In genomic region chr18:9877655-9878014, GRCh38 we compare ENCODE assay signal across 2 cellular contexts.
TF ChIP-seq lines count a peak whose summit lies in the region.

No MANE protein-coding gene starts in this region.

TF ChIP-seq in IMR-90, 13 proteins besides CTCF, POLR2A, EP300 and RAD21:
- no peak for TF ChIP-seq ELK1 (IDR thresholded peaks at IDR 0.05; ENCODE audit: borderline replicate concordance, low read depth, low read length)
- TF ChIP-seq NFE2L2 (IDR thresholded peaks at IDR 0.05; ENCODE audit: low read depth, low read length) = no peak
- TF ChIP-seq MXI1 (IDR thresholded peaks at IDR 0.05; ENCODE audit: borderline replicate concordance, low read depth, low read length) = no peak
- TF ChIP-seq, protein P1, sequence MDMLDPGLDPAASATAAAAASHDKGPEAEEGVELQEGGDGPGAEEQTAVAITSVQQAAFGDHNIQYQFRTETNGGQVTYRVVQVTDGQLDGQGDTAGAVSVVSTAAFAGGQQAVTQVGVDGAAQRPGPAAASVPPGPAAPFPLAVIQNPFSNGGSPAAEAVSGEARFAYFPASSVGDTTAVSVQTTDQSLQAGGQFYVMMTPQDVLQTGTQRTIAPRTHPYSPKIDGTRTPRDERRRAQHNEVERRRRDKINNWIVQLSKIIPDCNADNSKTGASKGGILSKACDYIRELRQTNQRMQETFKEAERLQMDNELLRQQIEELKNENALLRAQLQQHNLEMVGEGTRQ (IDR thresholded peaks at IDR 0.05; ENCODE audit: low read depth, low read length) = no peak
- TF ChIP-seq RCOR1 (IDR thresholded peaks at IDR 0.05; ENCODE audit: insufficient replicate concordance, low read length) = no peak

TF ChIP-seq in endothelial cell of umbilical vein, 7 proteins besides CTCF, POLR2A, EP300 and RAD21:
- TF ChIP-seq GATA2 (IDR thresholded peaks at IDR 0.05; ENCODE audit: insufficient read depth, insufficient read length, low read depth, low read length) (no peak), JUN (IDR thresholded peaks at IDR 0.05; ENCODE audit: borderline replicate concordance, insufficient read depth, insufficient read length, low read depth) (no peak), EZH2 (IDR thresholded peaks at IDR 0.05; ENCODE audit: borderline replicate concordance, low read depth, low read length, severe bottlenecking) (no peak), MYC (IDR thresholded peaks at IDR 0.05; ENCODE audit: low read depth, low read length) (no peak)
- TF ChIP-seq, protein P2, sequence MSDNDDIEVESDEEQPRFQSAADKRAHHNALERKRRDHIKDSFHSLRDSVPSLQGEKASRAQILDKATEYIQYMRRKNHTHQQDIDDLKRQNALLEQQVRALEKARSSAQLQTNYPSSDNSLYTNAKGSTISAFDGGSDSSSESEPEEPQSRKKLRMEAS (IDR thresholded peaks at IDR 0.05; ENCODE audit: insufficient read depth, insufficient read length) = no peak
